Comparison of ENCODE assay signal across 21 cellular contexts in the genomic region with DNA sequence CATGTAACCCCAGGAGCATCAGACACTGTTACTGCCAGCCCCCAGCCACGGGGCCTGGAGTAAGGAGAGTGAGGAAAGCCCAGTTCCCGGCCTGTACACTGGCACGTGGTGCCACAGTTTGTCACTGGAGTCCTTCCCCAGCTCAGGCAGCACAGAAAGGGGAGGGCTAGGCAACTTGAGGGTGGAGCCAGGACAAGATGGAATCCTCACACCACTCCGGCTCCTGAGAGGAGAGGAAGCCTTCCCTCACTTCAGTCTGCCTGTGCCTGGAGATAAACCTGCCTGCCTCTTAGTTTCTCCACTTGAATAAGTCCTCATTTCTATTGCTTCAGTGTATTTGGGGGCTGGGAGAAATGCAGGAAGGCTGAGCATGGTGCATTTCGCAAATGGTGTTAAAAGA.
DNase-seq lines count a peak whose midpoint lies in the region; ATAC-seq and TF ChIP-seq lines count a peak whose summit lies in the region.
"Had no signal": no experiment of that assay in that cellular context is flagged by ENCODE, and none has a peak within 500 bp of the region (broad histone marks: within the 10 kb centered on the region; RNA-seq: fewer than 3 reads in every experiment).

No MANE protein-coding gene starts in this region.

- DNase-seq in SK-N-MC (ENCODE audit: low read depth, low spot score), result no peak
- no peak for DNase-seq in hepatocyte (ENCODE audit: low spot score)
- no peak for DNase-seq in prostate gland (ENCODE audit: low spot score)
- DNase-seq in activated CD4-positive, alpha-beta T cell treated with anti-CD3 and anti-CD28 coated beads, Interleukin-2, amount 50 U/mL, for 4 hours, result no peak
- no peak for DNase-seq in CD8-positive, alpha-beta memory T cell
- DNase-seq: activated CD4-positive, alpha-beta T cell treated with anti-CD3 and anti-CD28 coated beads for 48 hours; activated naive CD4-positive, alpha-beta T cell treated with Interleukin-2 at 50 U/mL for 16 hours; CD4-positive, alpha-beta T cell; DND-41; dorsolateral prefrontal cortex; NCI-H1417; NCI-H748 treated with DMSO at 0.1 percent for 48 hours; occipital lobe; PC-3; transverse colon had no signal

- no peaks in the 10 kb centered on the region for H3K79me2 ChIP-seq in hepatocyte

- no peak for TF ChIP-seq POLR2A in prostate gland (IDR thresholded peaks at IDR 0.05)

- peaks cover 0 to 6% (median 2%) of the 10 kb centered on the region in 5 donors for H3K9me3 Mint-ChIP-seq in CD8-positive, alpha-beta memory T cell
- H3K9me3 Mint-ChIP-seq: CD4-positive, alpha-beta T cell had no signal

- H3K27me3 Mint-ChIP-seq in CD8-positive, alpha-beta memory T cell, result peaks cover 7 to 25% of the 10 kb centered on the region in 2 donors

- intact Hi-C loops in prostate gland (cut with DNase I), result no loop called here

- H3K27ac ChIP-seq in BLaER1 (peak overlapping the region; percentile 68), SK-N-MC (peak overlapping the region; percentile 71), hepatocyte (peak overlapping the region; percentile 92), prostate gland (peak overlapping the region; percentile 47 to 77)
- H3K27ac ChIP-seq in CD8-positive, alpha-beta memory T cell (ENCODE audit: low read depth, low read length), result no peak overlapping the region

- H4K20me1 ChIP-seq in BLaER1 (no peaks in the 10 kb centered on the region), hepatocyte (ENCODE audit: insufficient read depth, poor library complexity, severe bottlenecking) (no peaks in the 10 kb centered on the region)

- TF ChIP-seq CTCF in hepatocyte (IDR thresholded peaks at IDR 0.05; ENCODE audit: poor library complexity), result no peak
- TF ChIP-seq CTCF in prostate gland (IDR thresholded peaks at IDR 0.05), result no peak

- H3K9me3 ChIP-seq in BLaER1, result no peaks in the 10 kb centered on the region
- H3K9me3 ChIP-seq in SK-N-MC (ENCODE audit: low read depth, low read length), result no peaks in the 10 kb centered on the region
- no peaks in the 10 kb centered on the region for H3K9me3 ChIP-seq in hepatocyte (ENCODE audit: low read depth)
- no peaks in the 10 kb centered on the region for H3K9me3 ChIP-seq in prostate gland
- H3K9me3 ChIP-seq in CD8-positive, alpha-beta memory T cell (ENCODE audit: low read length), result no peaks in the 10 kb centered on the region
- H3K9me3 ChIP-seq: esophagus muscularis mucosa, heart left ventricle, transverse colon had no signal

- no peak overlapping the region for H3K4me3 Mint-ChIP-seq in CD8-positive, alpha-beta memory T cell
- H3K4me3 Mint-ChIP-seq: brain; CD4-positive, alpha-beta T cell had no signal

- no peak overlapping the region for H3K4me3 ChIP-seq in BLaER1
- H3K4me3 ChIP-seq in SK-N-MC, result no peak overlapping the region
- no peak overlapping the region for H3K4me3 ChIP-seq in hepatocyte
- H3K4me3 ChIP-seq in prostate gland, result no peak overlapping the region
- no peak overlapping the region for H3K4me3 ChIP-seq in CD8-positive, alpha-beta memory T cell (ENCODE audit: low read length)
- H3K4me3 ChIP-seq: dorsolateral prefrontal cortex, esophagus muscularis mucosa, heart left ventricle, transverse colon had no signal

- H3K4me2 ChIP-seq in BLaER1 (peak overlapping the region; percentile 56; the same call in 1 of the 2 replicates), hepatocyte (no peak overlapping the region)

- CTCF ChIA-PET in CD8-positive, alpha-beta memory T cell (lab: Charles Lee), result no interaction called here

- H3K36me3 Mint-ChIP-seq in CD8-positive, alpha-beta memory T cell, result no peaks in the 10 kb centered on the region

- ATAC-seq in HG02642 (IDR thresholded peaks at IDR 0.05; ENCODE audit: poor library complexity, unreplicated experiment) (no peak), GM19324 (IDR thresholded peaks at IDR 0.05; ENCODE audit: low FRiP score, unreplicated experiment) (no peak)
- ATAC-seq: PC-3 had no signal

- H3K27me3 ChIP-seq in BLaER1 (no peaks in the 10 kb centered on the region), hepatocyte (no peaks in the 10 kb centered on the region), prostate gland (replicated peaks; ENCODE audit: insufficient read depth) (no peaks in the 10 kb centered on the region)
- H3K27me3 ChIP-seq in CD8-positive, alpha-beta memory T cell (ENCODE audit: insufficient read depth, low read length, poor library complexity, severe bottlenecking), result no peaks in the 10 kb centered on the region
- H3K27me3 ChIP-seq: esophagus muscularis mucosa, heart left ventricle, transverse colon had no signal

- H3K4me1 ChIP-seq in BLaER1 (peaks cover 42% of the 10 kb centered on the region), hepatocyte (ENCODE audit: insufficient read depth) (peaks cover 25% of the 10 kb centered on the region), prostate gland (replicated peaks) (peaks cover 4% of the 10 kb centered on the region)
- H3K4me1 ChIP-seq in CD8-positive, alpha-beta memory T cell (ENCODE audit: insufficient read depth, low read length), result no peaks in the 10 kb centered on the region

- H3K27ac Mint-ChIP-seq in CD8-positive, alpha-beta memory T cell, result no peak overlapping the region
- H3K27ac Mint-ChIP-seq: CD4-positive, alpha-beta T cell had no signal

- WGBS in hepatocyte (ENCODE audit: low lambda C conversion rate, missing lambda C conversion rate), result 88% methylated on average over 5 of the region's 5 CpGs
- WGBS in prostate gland, result 59% methylated on average over 5 of the region's 5 CpGs

- H3K9ac ChIP-seq in BLaER1 (no peak overlapping the region), SK-N-MC (ENCODE audit: insufficient read length) (no peak overlapping the region)

- H2AFZ ChIP-seq in hepatocyte, result no peak overlapping the region

- H3K36me3 ChIP-seq in BLaER1 (0 out of 2 replicates have a peak, but pooled peaks cover 6% of the 10 kb centered on the region), SK-N-MC (ENCODE audit: insufficient read depth, low read length) (peaks cover 7% of the 10 kb centered on the region), hepatocyte (replicated peaks; ENCODE audit: insufficient read depth, low read depth) (no peaks in the 10 kb centered on the region), prostate gland (no peaks in the 10 kb centered on the region)
- H3K36me3 ChIP-seq in CD8-positive, alpha-beta memory T cell (ENCODE audit: insufficient read depth, low read length), result no peaks in the 10 kb centered on the region
- H3K36me3 ChIP-seq: transverse colon had no signal

- POLR2A ChIA-PET in CD8-positive, alpha-beta memory T cell (lab: Charles Lee), result no interaction called here

- no peaks in the 10 kb centered on the region for H3K4me1 Mint-ChIP-seq in CD8-positive, alpha-beta memory T cell

- H3K9me2 ChIP-seq in hepatocyte (replicated peaks; ENCODE audit: insufficient read depth), result no peaks in the 10 kb centered on the region
